Comparison of ENCODE assay signal across 18 cellular contexts in genomic region chr3:171802601-171802956, GRCh38. TPM values are rescaled to one million over a fixed set of nuclear protein-coding genes. Genes with fewer than 3 reads are reported as not detected.
DNase-seq lines count a peak whose midpoint lies in the region; ATAC-seq and TF ChIP-seq lines count a peak whose summit lies in the region.
"Had no signal": no experiment of that assay in that cellular context is flagged by ENCODE, and none has a peak within 500 bp of the region (broad histone marks: within the 10 kb centered on the region; RNA-seq: fewer than 3 reads in every experiment).

No MANE protein-coding gene starts in this region.

- TF ChIP-seq POLR2A in body of pancreas (IDR thresholded peaks at IDR 0.05) (no peak), prostate gland (IDR thresholded peaks at IDR 0.05) (no peak)

- peaks cover 31% of the 10 kb centered on the region for H3K4me1 Mint-ChIP-seq in nephron
- peaks cover 16% of the 10 kb centered on the region for H3K4me1 Mint-ChIP-seq in activated CD4-positive, alpha-beta memory T cell treated with anti-CD3 and anti-CD28 coated beads, Interleukin-2, amount 10 ng/mL, durations not matched to agents 7 days and 5 days
- H3K4me1 Mint-ChIP-seq: activated naive CD4-positive, alpha-beta T cell treated with anti-CD3 and anti-CD28 coated beads, Interleukin-2, amount 50 U/mL, for 24 hours had no signal

- no peak for TF ChIP-seq CTCF in body of pancreas (IDR thresholded peaks at IDR 0.05)
- TF ChIP-seq CTCF in nephron (IDR thresholded peaks at IDR 0.05; ENCODE audit: unreplicated experiment in 3 of 3), result no peak
- TF ChIP-seq CTCF in prostate gland (IDR thresholded peaks at IDR 0.05), result no peak
- no peak for TF ChIP-seq CTCF in GM10248 (IDR thresholded peaks at IDR 0.05; ENCODE audit: control extremely low read depth, extremely low read depth, low read depth, missing control alignments)

- no peaks in the 10 kb centered on the region for H3K9me3 Mint-ChIP-seq in nephron
- no peaks in the 10 kb centered on the region for H3K9me3 Mint-ChIP-seq in activated CD4-positive, alpha-beta memory T cell treated with anti-CD3 and anti-CD28 coated beads, Interleukin-2, amount 10 ng/mL, durations not matched to agents 7 days and 5 days
- H3K9me3 Mint-ChIP-seq: activated naive CD4-positive, alpha-beta T cell treated with anti-CD3 and anti-CD28 coated beads, Interleukin-2, amount 50 U/mL, for 24 hours had no signal

- H3K36me3 ChIP-seq in ACC112 (ENCODE audit: insufficient read depth, low read length) (no peaks in the 10 kb centered on the region), body of pancreas (replicated peaks in 1 of 2; ENCODE audit: insufficient read depth in 1 of 2, low read depth in 2 of 2) (no peaks in the 10 kb centered on the region), prostate gland (no peaks in the 10 kb centered on the region)
- H3K36me3 ChIP-seq: left lung, ovary had no signal

- no peaks in the 10 kb centered on the region for H3K36me3 Mint-ChIP-seq in nephron (ENCODE audit: low read depth)
- no peaks in the 10 kb centered on the region for H3K36me3 Mint-ChIP-seq in activated CD4-positive, alpha-beta memory T cell treated with anti-CD3 and anti-CD28 coated beads, Interleukin-2, amount 10 ng/mL, durations not matched to agents 7 days and 5 days (ENCODE audit: low read depth)
- H3K36me3 Mint-ChIP-seq: activated naive CD4-positive, alpha-beta T cell treated with anti-CD3 and anti-CD28 coated beads, Interleukin-2, amount 50 U/mL, for 24 hours had no signal

- peaks cover 5% of the 10 kb centered on the region for H3K27me3 Mint-ChIP-seq in nephron (ENCODE audit: low read depth)
- H3K27me3 Mint-ChIP-seq in activated CD4-positive, alpha-beta memory T cell treated with anti-CD3 and anti-CD28 coated beads, Interleukin-2, amount 10 ng/mL, durations not matched to agents 7 days and 5 days, result peaks cover 13% of the 10 kb centered on the region

- H3K79me2 ChIP-seq in ACC112 (ENCODE audit: control insufficient read depth, insufficient read depth, low read length, unreplicated experiment), result peaks cover 59% of the 10 kb centered on the region

- peak; percentile 42 for ATAC-seq in GM21786 (IDR thresholded peaks at IDR 0.05; ENCODE audit: unreplicated experiment)
- ATAC-seq in body of pancreas, result no peak
- ATAC-seq: left lung had no signal

- intact Hi-C loops in body of pancreas (cut with DNase I) (no loop called here), prostate gland (cut with DNase I) (no loop called here)

- H3K9me3 ChIP-seq in body of pancreas, result no peaks in the 10 kb centered on the region
- H3K9me3 ChIP-seq in prostate gland, result no peaks in the 10 kb centered on the region
- H3K9me3 ChIP-seq: left lung, ovary had no signal

- H2AFZ ChIP-seq in ACC112 (ENCODE audit: low read length, unreplicated experiment), result no peak overlapping the region

- H3K27me3 ChIP-seq in ACC112 (ENCODE audit: insufficient read depth, low read length) (no peaks in the 10 kb centered on the region), body of pancreas (no peaks in the 10 kb centered on the region), prostate gland (replicated peaks; ENCODE audit: insufficient read depth) (no peaks in the 10 kb centered on the region)
- H3K27me3 ChIP-seq: left lung, ovary had no signal

- H3K27ac Mint-ChIP-seq in nephron, result peak overlapping the region in 2 of 3 experiments; percentile 73 to 75
- no peak overlapping the region for H3K27ac Mint-ChIP-seq in activated CD4-positive, alpha-beta memory T cell treated with anti-CD3 and anti-CD28 coated beads, Interleukin-2, amount 10 ng/mL, durations not matched to agents 7 days and 5 days
- H3K27ac Mint-ChIP-seq: activated naive CD4-positive, alpha-beta T cell treated with anti-CD3 and anti-CD28 coated beads, Interleukin-2, amount 50 U/mL, for 24 hours had no signal

- H3K4me3 Mint-ChIP-seq in nephron, result no peak overlapping the region
- H3K4me3 Mint-ChIP-seq in activated CD4-positive, alpha-beta memory T cell treated with anti-CD3 and anti-CD28 coated beads, Interleukin-2, amount 10 ng/mL, durations not matched to agents 7 days and 5 days, result no peak overlapping the region
- H3K4me3 Mint-ChIP-seq: activated naive CD4-positive, alpha-beta T cell treated with anti-CD3 and anti-CD28 coated beads, Interleukin-2, amount 50 U/mL, for 24 hours had no signal

- peak overlapping the region; percentile 89 for H3K27ac ChIP-seq in ACC112 (ENCODE audit: low read depth, low read length)
- H3K27ac ChIP-seq in body of pancreas, result peak overlapping the region in 3 of 4 donors; percentile 3 to 41 (median 28)
- no peak overlapping the region for H3K27ac ChIP-seq in prostate gland
- H3K27ac ChIP-seq: left lung had no signal

- DNase-seq in body of pancreas (peak in 1 of 4 donors; percentile 36), prostate gland (ENCODE audit: low spot score) (no peak), GM10248 (ENCODE audit: extremely low spot score) (no peak)
- no peak for DNase-seq in stimulated activated CD4-positive, alpha-beta T cell treated with anti-CD3 and anti-CD28 coated beads, Interleukin-4, amount 100 ng/mL, for 1 hour
- DNase-seq in activated CD4-positive, alpha-beta memory T cell treated with anti-CD3 and anti-CD28 coated beads, Interleukin-2, amount 10 ng/mL, durations not matched to agents 7 days and 5 days, result no peak
- DNase-seq: activated CD4-positive, alpha-beta T cell treated with anti-CD3 and anti-CD28 coated beads, Interleukin-2, amount 50 U/mL, for 4 hours; cortex of kidney; DMS153; left lung; NCI-H2029; NK-92 treated with Interleukin-12 subunit alpha and Interleukin-12 subunit beta, amount 100 ng/mL, for 24 hours; ovary; stimulated activated CD4-positive, alpha-beta T cell treated with anti-CD3 and anti-CD28 coated beads, Interleukin-4, amount 100 ng/mL, for 24 hours had no signal

- WGBS in body of pancreas, 2 donors, result 27 to 36% methylated on average over 3 of the region's 3 CpGs
- WGBS in prostate gland, result 80% methylated on average over 3 of the region's 3 CpGs

- POLR2A ChIA-PET in GM10248 (lab: Yijun Ruan, JAX), result no interaction called here
- POLR2A ChIA-PET in activated CD4-positive, alpha-beta memory T cell treated with anti-CD3 and anti-CD28 coated beads, Interleukin-2, amount 10 ng/mL, durations not matched to agents 7 days and 5 days (lab: Charles Lee), result no interaction called here

- CTCF ChIA-PET in GM10248 (lab: Yijun Ruan, JAX), result interaction anchor here (1.0 to 1.7 kb wide), 2 partner anchors 19 to 658 kb away, joined by 3 to 5 read pairs; no protein-coding TSS in a partner anchor
- CTCF ChIA-PET in activated CD4-positive, alpha-beta memory T cell treated with anti-CD3 and anti-CD28 coated beads, Interleukin-2, amount 10 ng/mL, durations not matched to agents 7 days and 5 days (lab: Charles Lee), result no interaction called here

- H3K4me1 ChIP-seq in ACC112 (ENCODE audit: control insufficient read depth, insufficient read depth, low read length, unreplicated experiment) (peaks cover 73% of the 10 kb centered on the region), body of pancreas (peaks cover 25% of the 10 kb centered on the region), prostate gland (replicated peaks) (no peaks in the 10 kb centered on the region)

- H3K4me3 ChIP-seq in ACC112 (ENCODE audit: low read depth, low read length), result no peak overlapping the region
- no peak overlapping the region for H3K4me3 ChIP-seq in body of pancreas
- no peak overlapping the region for H3K4me3 ChIP-seq in prostate gland
- H3K4me3 ChIP-seq: left lung, ovary had no signal

RNA-seq across cellular contexts. Expression of gene PLD1, which starts 7.7 kb away (rescaled TPM):
- total RNA-seq in body of pancreas (10 to 100 TPM; 60.4 to 96.2 TPM), prostate gland (10 to 100 TPM; 12.8 to 15.8 TPM)
- 1 to 10 TPM; 3.1 to 4.1 TPM for total RNA-seq in activated CD4-positive, alpha-beta memory T cell treated with anti-CD3 and anti-CD28 coated beads, Interleukin-2, amount 10 ng/mL, durations not matched to agents 7 days and 5 days

RNA-seq across cellular contexts. Expression of gene TMEM212, which starts 40.6 kb away (rescaled TPM):
- total RNA-seq in body of pancreas (not detected), prostate gland (not detected)
- not detected for total RNA-seq in activated CD4-positive, alpha-beta memory T cell treated with anti-CD3 and anti-CD28 coated beads, Interleukin-2, amount 10 ng/mL, durations not matched to agents 7 days and 5 days
- total RNA-seq: frontal cortex had no signal

Comparison
In these comparisons a context has a peak if more than half of its experiments do, and no peak if none do; other contexts are left out.
1. H3K27ac ChIP-seq: peak in ACC112 (single experiment) and body of pancreas (3 of 4); none in prostate gland (0 of 2).